In the genomic region with DNA sequence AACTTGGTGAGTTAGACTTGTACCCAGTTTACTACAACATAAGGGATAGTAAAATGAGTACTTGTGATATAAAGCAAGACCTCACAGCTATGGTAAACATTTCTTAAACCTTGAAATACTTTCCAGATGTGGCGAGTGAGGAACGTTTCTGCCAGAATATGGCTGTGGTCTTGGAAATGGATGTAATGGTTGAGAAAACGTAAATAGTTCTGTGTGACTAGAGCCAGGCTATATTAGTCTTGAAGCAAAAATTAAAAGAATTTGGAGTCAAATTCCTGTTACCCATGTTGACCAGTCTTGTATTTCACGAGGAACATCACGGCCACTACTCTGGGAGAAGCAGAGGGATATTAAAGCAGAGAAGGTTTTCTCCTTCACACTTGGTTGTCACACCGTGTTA, we compare ENCODE assay signal across 36 cellular contexts. TPM values are rescaled to one million over a fixed set of nuclear protein-coding genes. Genes with fewer than 3 reads are reported as not detected.
DNase-seq lines count a peak whose midpoint lies in the region; ATAC-seq, FAIRE-seq and TF ChIP-seq lines count a peak whose summit lies in the region.
"Had no signal": no experiment of that assay in that cellular context is flagged by ENCODE, and none has a peak within 500 bp of the region (broad histone marks: within the 10 kb centered on the region; RNA-seq: fewer than 3 reads in every experiment).

No MANE protein-coding gene starts in this region.

- intact Hi-C loops in dorsolateral prefrontal cortex (cut with DNase I): no loop called here

- no peaks in the 10 kb centered on the region for H3K79me2 ChIP-seq in astrocyte (ENCODE audit: insufficient read depth, low read length)

- H3K27ac ChIP-seq in astrocyte (ENCODE audit: low read depth, low read length): no peak overlapping the region
- no peak overlapping the region for H3K27ac ChIP-seq in dorsolateral prefrontal cortex
- H3K27ac ChIP-seq: ascending aorta, esophagus squamous epithelium, lower lobe of right lung, tibial artery had no signal

- no peaks in the 10 kb centered on the region for H3K36me3 ChIP-seq in astrocyte (ENCODE audit: insufficient read depth, low read length)
- H3K36me3 ChIP-seq: ascending aorta, esophagus squamous epithelium, HAP-1, lower lobe of right lung, tibial artery had no signal

- H3K4me3 ChIP-seq in astrocyte (ENCODE audit: insufficient read depth, low read depth, low read length) (no peak overlapping the region), dorsolateral prefrontal cortex (no peak overlapping the region)
- H3K4me3 ChIP-seq: ascending aorta, esophagus squamous epithelium, HAP-1, lower lobe of right lung, mucosa of descending colon, smooth muscle cell, tibial artery had no signal

- no peak overlapping the region for H3K9ac ChIP-seq in astrocyte (ENCODE audit: low read length)

- no peaks in the 10 kb centered on the region for H3K36me3 Mint-ChIP-seq in astrocyte (ENCODE audit: low read depth, unreplicated experiment)
- H3K36me3 Mint-ChIP-seq: activated CD4-positive, alpha-beta memory T cell treated with anti-CD3 and anti-CD28 coated beads for 36 hours; activated naive CD4-positive, alpha-beta T cell treated with anti-CD3 and anti-CD28 coated beads, Interleukin-2, amount 50 U/mL, for 24 hours; CD4-positive, CD25-positive, alpha-beta regulatory T cell had no signal

- no peaks in the 10 kb centered on the region for H3K27me3 ChIP-seq in astrocyte (ENCODE audit: insufficient read depth, low read length)
- peaks cover 0 to 48% (median 4%) of the 10 kb centered on the region in 45 donors for H3K27me3 ChIP-seq in dorsolateral prefrontal cortex
- H3K27me3 ChIP-seq: ascending aorta, tibial artery had no signal

- TF ChIP-seq CTCF in astrocyte (IDR thresholded peaks at IDR 0.05; ENCODE audit: insufficient read depth, low read depth, low read length): no peak
- no peak for TF ChIP-seq CTCF in dorsolateral prefrontal cortex (IDR thresholded peaks at IDR 0.05 in 54 of 56, conservative IDR thresholded peaks at IDR 0.05 in 2 of 56; ENCODE audit: low read depth in 1 of 56, partially characterized antibody in 56 of 56)
- no peak for TF ChIP-seq CTCF in GM20000 (IDR thresholded peaks at IDR 0.05; ENCODE audit: extremely low read depth, missing control alignments)

- H3K4me1 ChIP-seq in astrocyte (ENCODE audit: insufficient read depth, low read length): no peaks in the 10 kb centered on the region
- H3K4me1 ChIP-seq: ascending aorta, esophagus squamous epithelium, HAP-1, lower lobe of right lung, tibial artery had no signal

- ATAC-seq in GM21526 (IDR thresholded peaks at IDR 0.05; ENCODE audit: low FRiP score, unreplicated experiment): no peak
- ATAC-seq: lower lobe of right lung, mucosa of descending colon had no signal

- H3K4me1 Mint-ChIP-seq in astrocyte (ENCODE audit: low read depth, unreplicated experiment): no peaks in the 10 kb centered on the region
- H3K4me1 Mint-ChIP-seq: activated naive CD4-positive, alpha-beta T cell treated with anti-CD3 and anti-CD28 coated beads, Interleukin-2, amount 50 U/mL, for 24 hours; CD4-positive, CD25-positive, alpha-beta regulatory T cell; nephron had no signal

- FAIRE-seq in astrocyte (lab: Jason Lieb, UNC): no peak
- FAIRE-seq: D721Med, TTC549 had no signal

- peaks cover under 1% of the 10 kb centered on the region for H3K27me3 Mint-ChIP-seq in astrocyte (ENCODE audit: low read depth, unreplicated experiment)

- no peak overlapping the region for H2AFZ ChIP-seq in astrocyte (ENCODE audit: low read depth, low read length)

- H3K9me3 ChIP-seq in astrocyte (ENCODE audit: insufficient read depth, low read depth, low read length): no peaks in the 10 kb centered on the region
- H3K9me3 ChIP-seq: esophagus squamous epithelium, HAP-1, lower lobe of right lung, mucosa of descending colon had no signal

- no peaks in the 10 kb centered on the region for H3K9me3 Mint-ChIP-seq in astrocyte (ENCODE audit: unreplicated experiment)
- H3K9me3 Mint-ChIP-seq: activated CD4-positive, alpha-beta memory T cell treated with anti-CD3 and anti-CD28 coated beads for 36 hours; activated naive CD4-positive, alpha-beta T cell treated with anti-CD3 and anti-CD28 coated beads, Interleukin-2, amount 50 U/mL, for 24 hours; dendritic cell treated with granulocyte-macrophage colony-stimulating factor and Interleukin-4, amounts not matched to agents 40 ng/mL and 50 ng/mL, for 4 days; T-helper 1 cell treated with Interleukin-12 subunit alpha and Interleukin-12 subunit beta and Interleukin-4 antibody, amounts not matched to agents 30 μg/mL and 1 μg/mL, for 36 hours had no signal

- no peaks in the 10 kb centered on the region for H4K20me1 ChIP-seq in astrocyte (ENCODE audit: insufficient read depth, low read length)

- DNase-seq in AG08396 (ENCODE audit: low spot score) (peak; percentile 54), H4 (ENCODE audit: low spot score) (peak; percentile 51), astrocyte (ENCODE audit: low read depth) (peak; percentile 49), iris pigment epithelial cell (ENCODE audit: low read depth) (peak; percentile 3), dorsolateral prefrontal cortex (no peak), GM20000 (ENCODE audit: low spot score) (no peak)
- no peak for DNase-seq in activated CD4-positive, alpha-beta T cell treated with anti-CD3 and anti-CD28 coated beads, Interleukin-2, amount 50 U/mL, for 4 hours
- DNase-seq: activated CD4-positive, alpha-beta memory T cell treated with anti-CD3 and anti-CD28 coated beads for 36 hours; activated CD8-positive, alpha-beta memory T cell treated with anti-CD3 and anti-CD28 coated beads, Interleukin-2, amount 50 U/mL, for 4 hours; caudate nucleus; CD4-positive, CD25-positive, alpha-beta regulatory T cell; esophagus squamous epithelium; head of caudate nucleus; lower lobe of right lung; mucosa of descending colon; NCI-H1417 treated with DMSO at 0.1 percent for 48 hours; NCI-H2081 treated with DMSO at 0.1 percent for 48 hours; NCI-H345; stimulated activated CD4-positive, alpha-beta T cell treated with anti-CD3 and anti-CD28 coated beads, Interleukin-2, amount 100 ng/mL, for 24 hours; tibial artery had no signal

- no peak overlapping the region for H3K27ac Mint-ChIP-seq in astrocyte (ENCODE audit: unreplicated experiment)
- H3K27ac Mint-ChIP-seq: activated CD4-positive, alpha-beta memory T cell treated with anti-CD3 and anti-CD28 coated beads for 36 hours; activated naive CD4-positive, alpha-beta T cell treated with anti-CD3 and anti-CD28 coated beads, Interleukin-2, amount 50 U/mL, for 24 hours; CD4-positive, CD25-positive, alpha-beta regulatory T cell; dendritic cell treated with granulocyte-macrophage colony-stimulating factor and Interleukin-4, amounts not matched to agents 40 ng/mL and 50 ng/mL, for 4 days; nephron; T-helper 1 cell treated with Interleukin-12 subunit alpha and Interleukin-12 subunit beta and Interleukin-4 antibody, amounts not matched to agents 30 μg/mL and 1 μg/mL, for 36 hours had no signal

- H3K4me3 Mint-ChIP-seq in astrocyte (ENCODE audit: unreplicated experiment): no peak overlapping the region
- H3K4me3 Mint-ChIP-seq: activated CD4-positive, alpha-beta memory T cell treated with anti-CD3 and anti-CD28 coated beads for 36 hours; activated naive CD4-positive, alpha-beta T cell treated with anti-CD3 and anti-CD28 coated beads, Interleukin-2, amount 50 U/mL, for 24 hours; CD4-positive, CD25-positive, alpha-beta regulatory T cell; dendritic cell treated with granulocyte-macrophage colony-stimulating factor and Interleukin-4, amounts not matched to agents 40 ng/mL and 50 ng/mL, for 4 days; nephron; T-helper 1 cell treated with Interleukin-12 subunit alpha and Interleukin-12 subunit beta and Interleukin-4 antibody, amounts not matched to agents 30 μg/mL and 1 μg/mL, for 36 hours had no signal

- no peak overlapping the region for H3K4me2 ChIP-seq in astrocyte (ENCODE audit: low read length)
- H3K4me2 ChIP-seq: smooth muscle cell had no signal

RNA-seq across cellular contexts. Expression of a gene that starts 15.3 kb away (rescaled TPM):
- not detected in 2 replicates for total RNA-seq in H4 (2014; rRNA removed; shearing (Covaris generic))
- total RNA-seq in astrocyte (not detected in 2 replicates), dorsolateral prefrontal cortex (not detected)
- total RNA-seq: A673; activated CD4-positive, alpha-beta memory T cell treated with anti-CD3 and anti-CD28 coated beads for 36 hours; ascending aorta; CD4-positive, CD25-positive, alpha-beta regulatory T cell; HT-29; lower lobe of right lung; MCF 10A; mucosa of descending colon; osteocyte; smooth muscle cell had no signal

RNA-seq across cellular contexts. Expression of a gene that starts 23.9 kb away (rescaled TPM):
- not detected in 2 replicates for total RNA-seq in H4 (2014; rRNA removed; shearing (Covaris generic))
- total RNA-seq in astrocyte: not detected in 2 replicates
- total RNA-seq in dorsolateral prefrontal cortex: under 1 TPM in 1 of 120 experiments, not detected in 119; 0.32 TPM
- total RNA-seq: A673; activated CD4-positive, alpha-beta memory T cell treated with anti-CD3 and anti-CD28 coated beads for 36 hours; ascending aorta; CD4-positive, CD25-positive, alpha-beta regulatory T cell; esophagus squamous epithelium; HT-29; kidney epithelial cell; lower lobe of right lung; MCF 10A; mucosa of descending colon; osteocyte; SK-MEL-5; smooth muscle cell had no signal

Comparison
In these comparisons a context has a peak if more than half of its experiments do, and no peak if none do; other contexts are left out.
1. DNase-seq: peak in AG08396 (single experiment), H4 (single experiment), astrocyte (single experiment) and iris pigment epithelial cell (single experiment); none in activated CD4-positive, alpha-beta T cell treated with anti-CD3 and anti-CD28 coated beads, Interleukin-2, amount 50 U/mL, for 4 hours (0 of 2), dorsolateral prefrontal cortex (0 of 10) and GM20000 (single experiment).